ENCODE assay signal across 10 cellular contexts in the genomic region with DNA sequence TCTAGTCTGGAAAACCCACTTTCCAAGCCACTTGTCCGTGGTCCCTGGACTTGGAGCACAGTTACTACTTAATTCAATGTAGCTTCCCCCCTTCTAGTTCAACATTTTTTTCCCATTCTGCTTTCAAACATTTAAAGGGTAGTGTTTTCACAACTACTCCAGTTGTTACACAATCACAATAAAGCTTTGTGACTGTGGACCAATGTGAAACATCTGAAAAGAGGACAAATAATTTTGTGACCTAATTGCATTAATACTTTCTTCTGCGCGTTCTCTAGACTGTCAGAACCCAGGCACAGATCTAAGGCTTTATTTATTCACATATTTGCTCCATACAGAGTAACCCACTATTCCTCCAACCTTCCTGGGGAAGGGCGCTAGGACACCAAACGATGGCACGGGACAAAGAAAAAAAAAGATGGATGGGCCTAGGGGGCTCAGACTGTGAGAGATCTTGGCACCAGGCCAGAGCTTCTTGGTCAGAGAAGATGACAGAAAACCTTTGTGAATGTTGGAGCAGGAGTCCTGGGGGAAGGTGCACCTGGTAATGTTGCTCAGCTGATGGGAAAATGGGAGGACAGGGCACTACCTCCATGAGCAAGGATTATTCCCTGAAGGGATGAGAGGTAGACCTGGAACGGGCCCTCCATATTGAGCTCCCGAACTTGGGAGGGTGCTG. TPM values are rescaled to one million over a fixed set of nuclear protein-coding genes. Genes with fewer than 3 reads are reported as not detected.
A peak's percentile ranks its signal among the peaks of the same experiment; 100 is the strongest.
DNase-seq lines count a peak whose midpoint lies in the region; ATAC-seq and TF ChIP-seq lines count a peak whose summit lies in the region.
"Had no signal": no experiment of that assay in that cellular context is flagged by ENCODE, and none has a peak within 500 bp of the region (broad histone marks: within the 10 kb centered on the region; RNA-seq: fewer than 3 reads in every experiment).

No MANE protein-coding gene starts in this region.

- H3K27me3 Mint-ChIP-seq in effector memory CD8-positive, alpha-beta T cell = peaks cover 42 to 46% of the 10 kb centered on the region in 2 donors
- peaks cover 24% of the 10 kb centered on the region for H3K27me3 Mint-ChIP-seq in nephron progenitor cell (ENCODE audit: low read depth, poor library complexity)

- ATAC-seq in effector memory CD8-positive, alpha-beta T cell (replicated peaks) = no peak
- ATAC-seq in GM21717 (IDR thresholded peaks at IDR 0.05; ENCODE audit: unreplicated experiment) (no peak), HG02571 (IDR thresholded peaks at IDR 0.05; ENCODE audit: unreplicated experiment) (no peak)

- peak; percentile 2 for DNase-seq in NCI-H345 (lab: John Stamatoyannopoulos, UW)
- DNase-seq in NCI-H345 treated with DMSO at 0.1 percent for 48 hours (lab: John Stamatoyannopoulos, UW; ENCODE audit: unreplicated experiment) = no peak
- peak; percentile 14 for DNase-seq in MV-4-11 (lab: John Stamatoyannopoulos, UW)
- DNase-seq in effector memory CD8-positive, alpha-beta T cell = no peak
- DNase-seq in nephron progenitor cell = no peak
- no peak for DNase-seq in dermis blood vessel endothelial cell
- DNase-seq: NCI-H1048, RPMI8226 had no signal

- H3K4me1 Mint-ChIP-seq in effector memory CD8-positive, alpha-beta T cell (ENCODE audit: low read depth in 2 of 2) = peaks cover 7 to 10% of the 10 kb centered on the region in 2 donors
- H3K4me1 Mint-ChIP-seq in nephron progenitor cell = peaks cover 68% of the 10 kb centered on the region

- peak overlapping the region; percentile 43 to 59 for H3K4me3 Mint-ChIP-seq in effector memory CD8-positive, alpha-beta T cell
- peak overlapping the region; percentile 83 for H3K4me3 Mint-ChIP-seq in nephron progenitor cell

- no peaks in the 10 kb centered on the region for H3K36me3 Mint-ChIP-seq in effector memory CD8-positive, alpha-beta T cell (ENCODE audit: insufficient read depth)
- no peaks in the 10 kb centered on the region for H3K36me3 Mint-ChIP-seq in nephron progenitor cell (ENCODE audit: low read depth)

- TF ChIP-seq CTCF in nephron progenitor cell (IDR thresholded peaks at IDR 0.05) = no peak

- H3K27ac Mint-ChIP-seq in effector memory CD8-positive, alpha-beta T cell = no peak overlapping the region
- H3K27ac Mint-ChIP-seq in nephron progenitor cell = no peak overlapping the region

- H3K9me3 Mint-ChIP-seq in effector memory CD8-positive, alpha-beta T cell = no peaks in the 10 kb centered on the region
- H3K9me3 Mint-ChIP-seq in nephron progenitor cell = no peaks in the 10 kb centered on the region

RNA-seq across cellular contexts. Expression of gene SH3PXD2A, which starts 1.3 kb away (rescaled TPM):
- total RNA-seq in dermis blood vessel endothelial cell = 2.4 and 3.9 TPM in 2 replicates

Comparison
In these comparisons a context has a peak if more than half of its experiments do, and no peak if none do; other contexts are left out.
1. DNase-seq: peak in NCI-H345 (single experiment) and MV-4-11 (single experiment); none in NCI-H345 treated with DMSO at 0.1 percent for 48 hours (single experiment), effector memory CD8-positive, alpha-beta T cell (0 of 3), nephron progenitor cell (single experiment) and dermis blood vessel endothelial cell (single experiment).